Comparison of ENCODE assay signal across 8 cellular contexts in genomic region chr1:207751790-207752455, GRCh38. TPM values are rescaled to one million over a fixed set of nuclear protein-coding genes. Genes with fewer than 3 reads are reported as not detected.
DNase-seq lines count a peak whose midpoint lies in the region; ATAC-seq, FAIRE-seq and TF ChIP-seq lines count a peak whose summit lies in the region.

CD46 (plus strand) TSS chr1:207752054; CDS start chr1:207752213, 159 bp downstream.

- no peaks in the 10 kb centered on the region for H3K9me1 ChIP-seq in endothelial cell of umbilical vein (replicated peaks; ENCODE audit: control insufficient read depth, extremely low read depth, insufficient read depth, low read length)

- H3K9ac ChIP-seq in OCI-LY3 (ENCODE audit: low read length) (peak within 1 kb of the TSS; percentile 84), endothelial cell of umbilical vein (replicated peaks; ENCODE audit: extremely low read depth, insufficient read depth, low read length) (peak within 1 kb of the TSS; percentile 62)

- POLR2A ChIA-PET in endothelial cell of umbilical vein (lab: Charles Lee), result no interaction called here

- H4K20me1 ChIP-seq in OCI-LY3 (ENCODE audit: insufficient read depth, low read length), result peaks cover 43% of the 10 kb centered on the region
- H4K20me1 ChIP-seq in endothelial cell of umbilical vein (replicated peaks; ENCODE audit: control insufficient read depth, extremely low read depth, insufficient read depth, low read length), result no peaks in the 10 kb centered on the region

- peak within 1 kb of the TSS; percentile 41 for H2AFZ ChIP-seq in OCI-LY3 (ENCODE audit: low read depth, low read length)
- H2AFZ ChIP-seq in endothelial cell of umbilical vein (ENCODE audit: low read depth, low read length), result peak within 1 kb of the TSS; percentile 61

- ATAC-seq in GM21515 (IDR thresholded peaks at IDR 0.05; ENCODE audit: unreplicated experiment), result peak; percentile 97

- no peaks in the 10 kb centered on the region for H3K36me3 ChIP-seq in OCI-LY3 (replicated peaks; ENCODE audit: low read depth, low read length)
- H3K36me3 ChIP-seq in endothelial cell of umbilical vein (ENCODE audit: control insufficient read depth in 2 of 2, extremely low read depth in 1 of 2, insufficient read depth in 2 of 2, low read length in 2 of 2), result no peaks in the 10 kb centered on the region

- peak within 1 kb of the TSS; percentile 72 for H3K27ac ChIP-seq in OCI-LY3 (ENCODE audit: low read length)
- H3K27ac ChIP-seq in endothelial cell of umbilical vein (ENCODE audit: insufficient read depth, low read depth, low read length), result peak within 1 kb of the TSS; percentile 85

- FAIRE-seq in endothelial cell of umbilical vein (lab: Jason Lieb, UNC), result peak; percentile 90

- peak within 1 kb of the TSS; percentile 80 for H3K4me3 ChIP-seq in OCI-LY3 (ENCODE audit: low read length)
- peak within 1 kb of the TSS; percentile 37 to 86 (median 56) for H3K4me3 ChIP-seq in endothelial cell of umbilical vein (replicated peaks in 1 of 3; ENCODE audit: insufficient read depth in 1 of 3, low read depth in 1 of 3, low read length in 3 of 3)

- dilution Hi-C loops in endothelial cell of umbilical vein (cut with MboI; ENCODE audit: extremely low pct_ligation_motif_present, low sequenced_read_pairs), result no loop called here

- H3K79me2 ChIP-seq in OCI-LY3 (ENCODE audit: low read length), result peaks cover 58% of the 10 kb centered on the region
- H3K79me2 ChIP-seq in endothelial cell of umbilical vein (ENCODE audit: control insufficient read depth, insufficient read depth, low read length), result peaks cover 48% of the 10 kb centered on the region

- TF ChIP-seq CTCF in OCI-LY3 (IDR thresholded peaks at IDR 0.05; ENCODE audit: low read depth, low read length), result no peak
- TF ChIP-seq CTCF in endothelial cell of umbilical vein (IDR thresholded peaks at IDR 0.05; ENCODE audit: extremely low read depth in 1 of 2, insufficient read depth in 1 of 2, low read depth in 1 of 2, low read length in 2 of 2), result no peak

- H3K9me3 ChIP-seq in OCI-LY3 (ENCODE audit: insufficient read depth, low read length), result no peaks in the 10 kb centered on the region
- no peaks in the 10 kb centered on the region for H3K9me3 ChIP-seq in endothelial cell of umbilical vein (replicated peaks; ENCODE audit: control insufficient read depth, insufficient read depth, low read length)

- H3K27me3 ChIP-seq in OCI-LY3 (ENCODE audit: low read depth, low read length), result no peaks in the 10 kb centered on the region
- no peaks in the 10 kb centered on the region for H3K27me3 ChIP-seq in endothelial cell of umbilical vein (ENCODE audit: control insufficient read depth in 2 of 2, insufficient read depth in 2 of 2, low read length in 2 of 2)

- H3K4me1 ChIP-seq in OCI-LY3 (ENCODE audit: low read length) (peaks cover 49% of the 10 kb centered on the region), endothelial cell of umbilical vein (ENCODE audit: control insufficient read depth, extremely low read depth, insufficient read depth, low read length) (peaks cover 30% of the 10 kb centered on the region)

- peak within 1 kb of the TSS; percentile 89 for H3K4me2 ChIP-seq in OCI-LY3 (ENCODE audit: low read length)
- H3K4me2 ChIP-seq in endothelial cell of umbilical vein (ENCODE audit: insufficient read depth, low read length), result peak within 1 kb of the TSS; percentile 85

- peak; percentile 83 for TF ChIP-seq POLR2A in endothelial cell of umbilical vein (IDR thresholded peaks at IDR 0.05; ENCODE audit: low read depth, low read length)

- no TSS peak for BruUV-seq in endothelial cell of umbilical vein (replicated peaks; lab: Mats Ljungman, UMichigan)

- intact Hi-C loops in endothelial cell of umbilical vein (cut with micrococcal nuclease), result loop anchor here (2.0 to 10.0 kb wide), 3 partner anchors 45 to 485 kb away; no protein-coding TSS in a partner anchor

- DNase-seq in D341Med (ENCODE audit: low spot score), result peak; percentile 98
- peak; percentile 81 for DNase-seq in HuH-7 (ENCODE audit: low spot score)
- DNase-seq in activated CD8-positive, alpha-beta memory T cell treated with anti-CD3 and anti-CD28 coated beads, Interleukin-2, amount 50 U/mL, for 48 hours, result peak; percentile 94
- DNase-seq in endothelial cell of umbilical vein (ENCODE audit: low read depth, low spot score), result peak; percentile 95
- DNase-seq in middle frontal gyrus (ENCODE audit: extremely low spot score, low spot score), result peak; percentile 92
- DNase-seq in stimulated activated CD8-positive, alpha-beta memory T cell treated with anti-CD3 and anti-CD28 coated beads, Interleukin-2, amount 100 ng/mL, for 48 hours (ENCODE audit: low read depth in 2 of 2), result peak; percentile 90 to 95

- CTCF ChIA-PET in endothelial cell of umbilical vein (lab: Charles Lee), result interaction anchor here (0.6 to 1.1 kb wide), 3 partner anchors 43 to 145 kb away, joined by 3 read pairs; no protein-coding TSS in a partner anchor

TF ChIP-seq in endothelial cell of umbilical vein, 7 proteins besides CTCF, POLR2A, EP300 and RAD21:
- TF ChIP-seq EZH2 (IDR thresholded peaks at IDR 0.05; ENCODE audit: borderline replicate concordance, low read depth, low read length, severe bottlenecking) (no peak), POLR2AphosphoS5 (IDR thresholded peaks at IDR 0.05; ENCODE audit: insufficient read depth, low read depth, low read length) (peak; percentile 92), JUN (IDR thresholded peaks at IDR 0.05; ENCODE audit: borderline replicate concordance, insufficient read depth, insufficient read length, low read depth) (no peak)

RNA-seq across cellular contexts. Expression of gene CD46, which starts in this region (rescaled TPM):
- total RNA-seq in endothelial cell of umbilical vein, result 243 and 256 TPM in 2 replicates
- 94.2 and 134 TPM in 2 replicates for polyA plus RNA-seq in endothelial cell of umbilical vein
- polyA plus RNA-seq in endothelial cell of umbilical vein (2011; cell fraction: cytosol; rRNA removed), result 84.0 and 97.3 TPM in 2 replicates
- polyA plus RNA-seq in endothelial cell of umbilical vein (2011; cell fraction: nucleus; rRNA removed), result 453 and 583 TPM in 2 replicates
- polyA plus RNA-seq in endothelial cell of umbilical vein (2012), result 143 and 177 TPM in 2 replicates
- 125 and 133 TPM in 2 replicates for polyA minus RNA-seq in endothelial cell of umbilical vein
- 151 TPM for polyA minus RNA-seq in endothelial cell of umbilical vein (2011; cell fraction: cytosol; rRNA and poly(A)+ RNA removed)
- polyA minus RNA-seq in endothelial cell of umbilical vein (2011; cell fraction: nucleus; rRNA and poly(A)+ RNA removed), result 192 and 295 TPM in 2 replicates

Comparison
In these comparisons a context has a peak if more than half of its experiments do, and no peak if none do; other contexts are left out.
1. Peak in every context shown above with its lines: DNase-seq, ATAC-seq, H3K4me3 ChIP-seq and H3K27ac ChIP-seq.